ENCODE assay signal across 1 cellular context in genomic region chrX:13109811-13110210, GRCh38.
TF ChIP-seq lines count a peak whose summit lies in the region.

No MANE protein-coding gene starts in this region.

TF ChIP-seq in HCT116, 20 proteins besides CTCF, POLR2A, EP300 and RAD21 (continued from another document):
- TF ChIP-seq ZFX (IDR thresholded peaks at IDR 0.05) (no peak), MAX (IDR thresholded peaks at IDR 0.05) (no peak), CEBPB (IDR thresholded peaks at IDR 0.05; ENCODE audit: low read depth) (no peak), EZH2phosphoT487 (IDR thresholded peaks at IDR 0.05; ENCODE audit: borderline replicate concordance) (no peak), FOSL1 (IDR thresholded peaks at IDR 0.05; ENCODE audit: low read depth) (no peak)
- TF ChIP-seq, protein P1, sequence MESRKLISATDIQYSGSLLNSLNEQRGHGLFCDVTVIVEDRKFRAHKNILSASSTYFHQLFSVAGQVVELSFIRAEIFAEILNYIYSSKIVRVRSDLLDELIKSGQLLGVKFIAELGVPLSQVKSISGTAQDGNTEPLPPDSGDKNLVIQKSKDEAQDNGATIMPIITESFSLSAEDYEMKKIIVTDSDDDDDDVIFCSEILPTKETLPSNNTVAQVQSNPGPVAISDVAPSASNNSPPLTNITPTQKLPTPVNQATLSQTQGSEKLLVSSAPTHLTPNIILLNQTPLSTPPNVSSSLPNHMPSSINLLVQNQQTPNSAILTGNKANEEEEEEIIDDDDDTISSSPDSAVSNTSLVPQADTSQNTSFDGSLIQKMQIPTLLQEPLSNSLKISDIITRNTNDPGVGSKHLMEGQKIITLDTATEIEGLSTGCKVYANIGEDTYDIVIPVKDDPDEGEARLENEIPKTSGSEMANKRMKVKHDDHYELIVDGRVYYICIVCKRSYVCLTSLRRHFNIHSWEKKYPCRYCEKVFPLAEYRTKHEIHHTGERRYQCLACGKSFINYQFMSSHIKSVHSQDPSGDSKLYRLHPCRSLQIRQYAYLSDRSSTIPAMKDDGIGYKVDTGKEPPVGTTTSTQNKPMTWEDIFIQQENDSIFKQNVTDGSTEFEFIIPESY (IDR thresholded peaks at IDR 0.05; ENCODE audit: extremely low read depth, insufficient replicate concordance, low read length) = no peak
